Comparison of ENCODE assay signal across 1 cellular context in the genomic region with DNA sequence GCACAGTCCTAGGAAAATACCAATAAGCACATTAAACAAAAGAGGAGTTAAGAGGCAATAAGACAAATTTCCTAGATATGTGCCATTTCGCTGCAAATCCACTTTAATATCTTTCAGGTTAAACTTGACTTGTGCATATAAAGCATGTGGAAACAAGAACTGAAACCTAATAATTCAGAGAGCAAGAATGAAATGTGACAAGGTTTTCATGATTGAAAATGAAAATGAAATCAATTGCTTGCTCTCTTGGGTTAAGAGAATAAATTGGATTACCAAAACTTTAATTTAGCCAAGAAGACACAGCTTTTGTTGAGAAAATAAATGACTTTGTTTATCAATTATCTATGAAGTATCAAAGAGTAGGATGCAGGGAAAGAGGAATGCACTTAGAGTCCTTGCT.
TF ChIP-seq lines count a peak whose summit lies in the region.

No MANE protein-coding gene starts in this region.

TF ChIP-seq in HepG2, 621 proteins besides CTCF, POLR2A, EP300 and RAD21 (continued from another document):
- TF ChIP-seq, protein P1, sequence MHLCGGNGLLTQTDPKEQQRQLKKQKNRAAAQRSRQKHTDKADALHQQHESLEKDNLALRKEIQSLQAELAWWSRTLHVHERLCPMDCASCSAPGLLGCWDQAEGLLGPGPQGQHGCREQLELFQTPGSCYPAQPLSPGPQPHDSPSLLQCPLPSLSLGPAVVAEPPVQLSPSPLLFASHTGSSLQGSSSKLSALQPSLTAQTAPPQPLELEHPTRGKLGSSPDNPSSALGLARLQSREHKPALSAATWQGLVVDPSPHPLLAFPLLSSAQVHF (CRISPR knock-in tag; IDR thresholded peaks at IDR 0.05): no peak
- no peak for TF ChIP-seq ZNF17 (CRISPR knock-in tag; IDR thresholded peaks at IDR 0.05)
- TF ChIP-seq ERF (CRISPR knock-in tag; IDR thresholded peaks at IDR 0.05): no peak
- TF ChIP-seq REL (CRISPR knock-in tag; conservative IDR thresholded peaks at IDR 0.05): no peak
- TF ChIP-seq HHEX (CRISPR knock-in tag; IDR thresholded peaks at IDR 0.05): no peak
- no peak for TF ChIP-seq ZNF773 (CRISPR knock-in tag; IDR thresholded peaks at IDR 0.05; ENCODE audit: borderline replicate concordance)
- TF ChIP-seq, protein P2, sequence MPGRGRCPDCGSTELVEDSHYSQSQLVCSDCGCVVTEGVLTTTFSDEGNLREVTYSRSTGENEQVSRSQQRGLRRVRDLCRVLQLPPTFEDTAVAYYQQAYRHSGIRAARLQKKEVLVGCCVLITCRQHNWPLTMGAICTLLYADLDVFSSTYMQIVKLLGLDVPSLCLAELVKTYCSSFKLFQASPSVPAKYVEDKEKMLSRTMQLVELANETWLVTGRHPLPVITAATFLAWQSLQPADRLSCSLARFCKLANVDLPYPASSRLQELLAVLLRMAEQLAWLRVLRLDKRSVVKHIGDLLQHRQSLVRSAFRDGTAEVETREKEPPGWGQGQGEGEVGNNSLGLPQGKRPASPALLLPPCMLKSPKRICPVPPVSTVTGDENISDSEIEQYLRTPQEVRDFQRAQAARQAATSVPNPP (CRISPR knock-in tag; IDR thresholded peaks at IDR 0.05): no peak
- TF ChIP-seq, protein P3, sequence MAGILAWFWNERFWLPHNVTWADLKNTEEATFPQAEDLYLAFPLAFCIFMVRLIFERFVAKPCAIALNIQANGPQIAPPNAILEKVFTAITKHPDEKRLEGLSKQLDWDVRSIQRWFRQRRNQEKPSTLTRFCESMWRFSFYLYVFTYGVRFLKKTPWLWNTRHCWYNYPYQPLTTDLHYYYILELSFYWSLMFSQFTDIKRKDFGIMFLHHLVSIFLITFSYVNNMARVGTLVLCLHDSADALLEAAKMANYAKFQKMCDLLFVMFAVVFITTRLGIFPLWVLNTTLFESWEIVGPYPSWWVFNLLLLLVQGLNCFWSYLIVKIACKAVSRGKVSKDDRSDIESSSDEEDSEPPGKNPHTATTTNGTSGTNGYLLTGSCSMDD (CRISPR knock-in tag; IDR thresholded peaks at IDR 0.05): no peak
